18 cellular contexts compared by ENCODE assay signal in genomic region chr16:31350275-31351005, GRCh38. TPM values are rescaled to one million over a fixed set of nuclear protein-coding genes. Genes with fewer than 3 reads are reported as not detected.
DNase-seq lines count a peak whose midpoint lies in the region; ATAC-seq and TF ChIP-seq lines count a peak whose summit lies in the region.
"Had no signal": no experiment of that assay in that cellular context is flagged by ENCODE, and none has a peak within 500 bp of the region (broad histone marks: within the 10 kb centered on the region; RNA-seq: fewer than 3 reads in every experiment).

No MANE protein-coding gene starts in this region.

- peak overlapping the region; percentile 32 for H2AFZ ChIP-seq in IMR-90 (replicated peaks; ENCODE audit: low read length, poor library complexity)

- H3K9ac ChIP-seq in BLaER1 treated with 17β-estradiol and CSF1 and Interleukin-3, amounts not matched to agents 10 nM and 100 nM: peak overlapping the region in 4 of 11 experiments; percentile 4 to 52 (median 10); a peak in 5 of 22 replicates
- H3K9ac ChIP-seq in IMR-90 (ENCODE audit: low read depth, low read length): no peak overlapping the region

- peaks cover 0 to 10% (median 0%) of the 10 kb centered on the region in 11 experiments; a peak in 1 of 22 replicates for H3K9me3 ChIP-seq in BLaER1 treated with 17β-estradiol and CSF1 and Interleukin-3, amounts not matched to agents 10 nM and 100 nM (replicated peaks in 1 of 11)
- H3K9me3 ChIP-seq in IMR-90 (ENCODE audit: control insufficient read depth, insufficient read depth, low read length): no peaks in the 10 kb centered on the region
- H3K9me3 ChIP-seq in mucosa of descending colon: no peaks in the 10 kb centered on the region
- H3K9me3 ChIP-seq in Peyer's patch: no peaks in the 10 kb centered on the region
- H3K9me3 ChIP-seq: HAP-1 had no signal

- no peak for TF ChIP-seq POLR2A in IMR-90 (IDR thresholded peaks at IDR 0.05; ENCODE audit: low read depth, low read length)
- TF ChIP-seq POLR2A in Peyer's patch (IDR thresholded peaks at IDR 0.05): no peak

- no peak overlapping the region for H2BK5ac ChIP-seq in IMR-90 (ENCODE audit: low read depth, low read length, poor library complexity, severe bottlenecking)

- H3K79me1 ChIP-seq in IMR-90 (ENCODE audit: low read depth in 1 of 2, low read length in 2 of 2): no peaks in the 10 kb centered on the region

- no peak overlapping the region for H4K5ac ChIP-seq in IMR-90 (ENCODE audit: low read depth, low read length)

- H4K20me1 ChIP-seq in BLaER1 treated with 17β-estradiol and CSF1 and Interleukin-3, amounts not matched to agents 10 nM and 100 nM: no peaks in the 10 kb centered on the region
- no peaks in the 10 kb centered on the region for H4K20me1 ChIP-seq in IMR-90 (ENCODE audit: insufficient read depth, low read length)

- no peak overlapping the region for H4K8ac ChIP-seq in IMR-90 (ENCODE audit: low read depth in 2 of 2, low read length in 2 of 2)

- H3K27me3 ChIP-seq in BLaER1 treated with 17β-estradiol and CSF1 and Interleukin-3, amounts not matched to agents 10 nM and 100 nM: no peaks in the 10 kb centered on the region
- H3K27me3 ChIP-seq in IMR-90 (ENCODE audit: control insufficient read depth, insufficient read depth, low read length) (no peaks in the 10 kb centered on the region), Peyer's patch (no peaks in the 10 kb centered on the region)

- no peak overlapping the region for H2BK120ac ChIP-seq in IMR-90 (ENCODE audit: low read depth, low read length)

- no peaks in the 10 kb centered on the region for H3K9me3 Mint-ChIP-seq in activated T-helper 2 cell treated with anti-CD3 and anti-CD28 coated beads, Interferon-gamma antibody, Interleukin-2, Interleukin-4, amounts not matched to agents 10 μg/mL and 5 μg/mL and 100 μg/mL, durations not matched to agents 14 hours and 24 hours and 36 hours
- H3K9me3 Mint-ChIP-seq: activated T-cell treated with anti-CD3 and anti-CD28 coated beads, Interleukin-2, amount 50 U/mL, for 4 hours had no signal

- no peak overlapping the region for H2AK9ac ChIP-seq in IMR-90 (replicated peaks; ENCODE audit: low read depth, low read length, poor library complexity)

- TF ChIP-seq CTCF in IMR-90 (conservative IDR thresholded peaks at IDR 0.05; ENCODE audit: low read depth, low read length): no peak
- no peak for TF ChIP-seq CTCF in mucosa of descending colon (IDR thresholded peaks at IDR 0.05)
- no peak for TF ChIP-seq CTCF in Peyer's patch (IDR thresholded peaks at IDR 0.05)

- no TSS peak for BruUV-seq in IMR-90 (replicated peaks; lab: Mats Ljungman, UMichigan)

- CTCF ChIA-PET in IMR-90 (lab: Yijun Ruan, JAX): interaction anchor here (0.6 kb wide), 1 partner anchor 59 kb away, joined by 4 read pairs; no protein-coding TSS in a partner anchor

- no peak overlapping the region for H3K56ac ChIP-seq in IMR-90 (ENCODE audit: extremely low read depth, insufficient read depth, low read length)

- H2BK20ac ChIP-seq in IMR-90 (ENCODE audit: low read depth, low read length): no peak overlapping the region

- H3K4me1 Mint-ChIP-seq in activated T-helper 2 cell treated with anti-CD3 and anti-CD28 coated beads, Interferon-gamma antibody, Interleukin-2, Interleukin-4, amounts not matched to agents 10 μg/mL and 5 μg/mL and 100 μg/mL, durations not matched to agents 14 hours and 24 hours and 36 hours (ENCODE audit: low read depth): peaks cover 45% of the 10 kb centered on the region

- no peak for DNase-seq in IMR-90
- DNase-seq in activated T-helper 2 cell treated with anti-CD3 and anti-CD28 coated beads, Interferon-gamma antibody, Interleukin-2, Interleukin-4, amounts not matched to agents 10 μg/mL and 5 μg/mL and 100 μg/mL, durations not matched to agents 14 hours and 24 hours and 36 hours (ENCODE audit: low spot score): no peak
- DNase-seq in mucosa of descending colon: no peak
- no peak for DNase-seq in Peyer's patch
- DNase-seq: activated T-cell treated with anti-CD3 and anti-CD28 coated beads, Interleukin-2, amount 50 U/mL, for 4 hours; NCI-H1417 treated with DMSO at 0.1 percent for 48 hours; NCI-H510A; RPMI8226; stimulated activated CD4-positive, alpha-beta T cell treated with anti-CD3 and anti-CD28 coated beads, Interleukin-4, amount 100 ng/mL, for 1 hour; stimulated activated naive CD4-positive, alpha-beta T cell treated with Interleukin-2 at 50 U/mL for 16 hours had no signal

- H3K36me3 Mint-ChIP-seq in activated T-helper 2 cell treated with anti-CD3 and anti-CD28 coated beads, Interferon-gamma antibody, Interleukin-2, Interleukin-4, amounts not matched to agents 10 μg/mL and 5 μg/mL and 100 μg/mL, durations not matched to agents 14 hours and 24 hours and 36 hours (ENCODE audit: low read depth): no peaks in the 10 kb centered on the region

- H3K9me1 ChIP-seq in IMR-90 (ENCODE audit: insufficient read depth, low read length): no peaks in the 10 kb centered on the region

- 70% methylated on average over 2 of the region's 12 CpGs; no CpG with 5 or more reads in 1 of the 2 experiments for WGBS in IMR-90 (ENCODE audit: extremely low coverage in 2 of 2, insufficient read length in 1 of 2), 2 experiments

- H4K91ac ChIP-seq in IMR-90 (ENCODE audit: insufficient read depth, low read depth, low read length): no peak overlapping the region

- dilution Hi-C loops in IMR-90 (cut with HindIII; ENCODE audit: low sequenced_read_pairs, unreplicated experiment): no loop called here

- no peak overlapping the region for H3K14ac ChIP-seq in IMR-90 (replicated peaks; ENCODE audit: low read depth, low read length)

- H3K27me3 Mint-ChIP-seq in activated T-helper 2 cell treated with anti-CD3 and anti-CD28 coated beads, Interferon-gamma antibody, Interleukin-2, Interleukin-4, amounts not matched to agents 10 μg/mL and 5 μg/mL and 100 μg/mL, durations not matched to agents 14 hours and 24 hours and 36 hours (ENCODE audit: low read depth): no peaks in the 10 kb centered on the region

- H3K4ac ChIP-seq in IMR-90 (ENCODE audit: low read depth, low read length): no peak overlapping the region

- peak overlapping the region; percentile 32 for H3K27ac Mint-ChIP-seq in activated T-helper 2 cell treated with anti-CD3 and anti-CD28 coated beads, Interferon-gamma antibody, Interleukin-2, Interleukin-4, amounts not matched to agents 10 μg/mL and 5 μg/mL and 100 μg/mL, durations not matched to agents 14 hours and 24 hours and 36 hours

- no peaks in the 10 kb centered on the region for H3K36me3 ChIP-seq in BLaER1 treated with 17β-estradiol and CSF1 and Interleukin-3, amounts not matched to agents 10 nM and 100 nM
- H3K36me3 ChIP-seq in IMR-90 (ENCODE audit: control insufficient read depth, insufficient read depth, low read length): no peaks in the 10 kb centered on the region
- H3K36me3 ChIP-seq in mucosa of descending colon (ENCODE audit: low read depth): no peaks in the 10 kb centered on the region
- H3K36me3 ChIP-seq in Peyer's patch: no peaks in the 10 kb centered on the region
- H3K36me3 ChIP-seq: HAP-1 had no signal

- intact Hi-C loops in IMR-90 (cut with micrococcal nuclease): no loop called here
- intact Hi-C loops in activated T-helper 2 cell treated with anti-CD3 and anti-CD28 coated beads, Interferon-gamma antibody, Interleukin-2, Interleukin-4, amounts not matched to agents 10 μg/mL and 5 μg/mL and 100 μg/mL, durations not matched to agents 14 hours and 24 hours and 36 hours (cut with micrococcal nuclease): loop anchor here (5.0 to 10.0 kb wide), 3 partner anchors 83 to 146 kb away; partner anchors contain the start of gene PYCARD
- intact Hi-C loops in mucosa of descending colon (cut with DNase I, micrococcal nuclease): no loop called here

- peak overlapping the region in 5 of 11 experiments; percentile 81 to 93 (median 91); a peak in 10 of 22 replicates for H3K4me2 ChIP-seq in BLaER1 treated with 17β-estradiol and CSF1 and Interleukin-3, amounts not matched to agents 10 nM and 100 nM
- H3K4me2 ChIP-seq in IMR-90 (ENCODE audit: low read depth, low read length): no peak overlapping the region

- POLR2A ChIA-PET in IMR-90 (lab: Charles Lee; ENCODE audit: unreplicated experiment): no interaction called here

- no peak overlapping the region for H2BK15ac ChIP-seq in IMR-90 (ENCODE audit: low read depth, low read length)

- no peak overlapping the region for H3K4me3 Mint-ChIP-seq in activated T-helper 2 cell treated with anti-CD3 and anti-CD28 coated beads, Interferon-gamma antibody, Interleukin-2, Interleukin-4, amounts not matched to agents 10 μg/mL and 5 μg/mL and 100 μg/mL, durations not matched to agents 14 hours and 24 hours and 36 hours (ENCODE audit: low read depth)
- H3K4me3 Mint-ChIP-seq: activated T-cell treated with anti-CD3 and anti-CD28 coated beads, Interleukin-2, amount 50 U/mL, for 4 hours had no signal

- peak overlapping the region in 6 of 11 experiments; percentile 24 to 97 (median 92); a peak in 11 of 22 replicates for H3K27ac ChIP-seq in BLaER1 treated with 17β-estradiol and CSF1 and Interleukin-3, amounts not matched to agents 10 nM and 100 nM
- H3K27ac ChIP-seq in IMR-90 (ENCODE audit: insufficient read depth, low read length) (no peak overlapping the region), Peyer's patch (no peak overlapping the region)
- H3K27ac ChIP-seq: C4-2B had no signal

- TF ChIP-seq RAD21 in IMR-90 (IDR thresholded peaks at IDR 0.05; ENCODE audit: low read length): no peak

- H3K18ac ChIP-seq in IMR-90 (ENCODE audit: low read depth, low read length): no peak overlapping the region

- no peak overlapping the region for H3K23ac ChIP-seq in IMR-90 (ENCODE audit: low read depth, low read length)

- in situ Hi-C loops in IMR-90 (cut with MboI; ENCODE audit: low sequenced_read_pairs): no loop called here

- no peak overlapping the region for H2AK5ac ChIP-seq in IMR-90 (ENCODE audit: low read depth, low read length)

- H3K4me3 ChIP-seq in BLaER1 treated with 17β-estradiol and CSF1 and Interleukin-3, amounts not matched to agents 10 nM and 100 nM: no peak overlapping the region
- H3K4me3 ChIP-seq in IMR-90 (ENCODE audit: insufficient read depth, low read depth, low read length) (no peak overlapping the region), mucosa of descending colon (no peak overlapping the region), Peyer's patch (no peak overlapping the region)
- H3K4me3 ChIP-seq: dorsolateral prefrontal cortex, HAP-1 had no signal

- no peak for ATAC-seq in IMR-90 (ENCODE audit: low read depth)
- peak; percentile 32 for ATAC-seq in mucosa of descending colon
- ATAC-seq in HG03571 (IDR thresholded peaks at IDR 0.05; ENCODE audit: unreplicated experiment): no peak
- ATAC-seq in GM18907 (IDR thresholded peaks at IDR 0.05; ENCODE audit: unreplicated experiment): no peak
- ATAC-seq in GM21576 (IDR thresholded peaks at IDR 0.05; ENCODE audit: unreplicated experiment): no peak

- H3K4me1 ChIP-seq in BLaER1 treated with 17β-estradiol and CSF1 and Interleukin-3, amounts not matched to agents 10 nM and 100 nM: peaks cover 40 to 99% (median 77%) of the 10 kb centered on the region in 10 experiments
- H3K4me1 ChIP-seq in IMR-90 (ENCODE audit: control insufficient read depth, insufficient read depth, low read length) (no peaks in the 10 kb centered on the region), mucosa of descending colon (ENCODE audit: low read depth) (no peaks in the 10 kb centered on the region), Peyer's patch (peaks cover 0 to 14% (median 4%) of the 10 kb centered on the region in 4 donors)
- H3K4me1 ChIP-seq: HAP-1 had no signal

RNA-seq across cellular contexts. Expression of gene ITGAX, which starts 4.5 kb away (rescaled TPM):
- total RNA-seq in IMR-90 (2012; rRNA removed) (0.18 TPM in 1 of 2 replicates, not detected in the other), mucosa of descending colon (1 to 10 TPM; 2.9 to 8.6 (median 3.5) TPM), Peyer's patch (10 to 100 TPM in 1 of 4 donors, 1 to 10 TPM in 1, under 1 TPM in 1, not detected in 1; 0.70 to 18.2 (median 2.5) TPM)
- polyA plus RNA-seq in IMR-90 (2012; rRNA removed): 0.09 TPM in 2 replicates
- 0.12 and 0.17 TPM in 2 replicates for polyA plus RNA-seq in IMR-90 (2012; cell fraction: cytosol; rRNA removed)
- 0.37 and 0.73 TPM in 2 replicates for polyA plus RNA-seq in IMR-90 (2012; cell fraction: nucleus; rRNA removed; ENCODE audit: low replicate concordance)
- 56.2 and 56.9 TPM in 2 replicates for total RNA-seq in activated T-helper 2 cell treated with anti-CD3 and anti-CD28 coated beads, Interferon-gamma antibody, Interleukin-2, Interleukin-4, amounts not matched to agents 10 μg/mL and 5 μg/mL and 100 μg/mL, durations not matched to agents 14 hours and 24 hours and 36 hours

RNA-seq across cellular contexts. Expression of gene ITGAD, which starts 42.7 kb away (rescaled TPM):
- total RNA-seq in IMR-90 (2012; rRNA removed): not detected in 2 replicates
- not detected in 2 replicates for polyA plus RNA-seq in IMR-90 (2012; rRNA removed)
- polyA plus RNA-seq in IMR-90 (2012; cell fraction: cytosol; rRNA removed): not detected in 2 replicates
- not detected in 2 replicates for polyA plus RNA-seq in IMR-90 (2012; cell fraction: nucleus; rRNA removed; ENCODE audit: low replicate concordance)
- 0.18 and 0.21 TPM in 2 replicates for total RNA-seq in activated T-helper 2 cell treated with anti-CD3 and anti-CD28 coated beads, Interferon-gamma antibody, Interleukin-2, Interleukin-4, amounts not matched to agents 10 μg/mL and 5 μg/mL and 100 μg/mL, durations not matched to agents 14 hours and 24 hours and 36 hours
- under 1 TPM in 1 of 3 donors, not detected in 2; 0.41 TPM for total RNA-seq in mucosa of descending colon
- total RNA-seq in Peyer's patch: under 1 TPM in 1 of 4 donors, not detected in 3; 0.83 TPM
- total RNA-seq: pulmonary artery endothelial cell had no signal

Comparison
In these comparisons a context has a peak if more than half of its experiments do, and no peak if none do; other contexts are left out.
1. H3K27ac ChIP-seq: peak in BLaER1 treated with 17β-estradiol and CSF1 and Interleukin-3, amounts not matched to agents 10 nM and 100 nM (6 of 11); none in IMR-90 (single experiment) and Peyer's patch (0 of 4).